Comparison of ENCODE assay signal across 10 cellular contexts in genomic region chr1:117092594-117092993, GRCh38. TPM values are rescaled to one million over a fixed set of nuclear protein-coding genes. Genes with fewer than 3 reads are reported as not detected.
A peak's percentile ranks its signal among the peaks of the same experiment; 100 is the strongest.
DNase-seq lines count a peak whose midpoint lies in the region; ATAC-seq and TF ChIP-seq lines count a peak whose summit lies in the region.
"Had no signal": no experiment of that assay in that cellular context is flagged by ENCODE, and none has a peak within 500 bp of the region (broad histone marks: within the 10 kb centered on the region; RNA-seq: fewer than 3 reads in every experiment).

No MANE protein-coding gene starts in this region.

- H3K27me3 ChIP-seq in HUES6 (ENCODE audit: control insufficient read depth, insufficient read depth, low read length) (no peaks in the 10 kb centered on the region), adrenal gland (no peaks in the 10 kb centered on the region), right atrium auricular region (no peaks in the 10 kb centered on the region), stomach smooth muscle (ENCODE audit: control insufficient read depth in 1 of 2, insufficient read depth in 2 of 2, low read length in 2 of 2) (no peaks in the 10 kb centered on the region)
- H3K27me3 ChIP-seq: neutrophil had no signal

- H3K4me1 ChIP-seq in HUES6 (ENCODE audit: control insufficient read depth, insufficient read depth, low read length) = peaks cover 22% of the 10 kb centered on the region
- peaks cover 19 to 23% of the 10 kb centered on the region in 2 donors for H3K4me1 ChIP-seq in adrenal gland (replicated peaks in 1 of 2)
- H3K4me1 ChIP-seq in right atrium auricular region = peaks cover 0 to 18% of the 10 kb centered on the region in 2 donors
- H3K4me1 ChIP-seq in stomach smooth muscle (ENCODE audit: control insufficient read depth, insufficient read depth, low read length) = peaks cover 11% of the 10 kb centered on the region

- no peak for TF ChIP-seq CTCF in adrenal gland (IDR thresholded peaks at IDR 0.05)
- TF ChIP-seq CTCF in right atrium auricular region (IDR thresholded peaks at IDR 0.05) = no peak

- H3K9me3 ChIP-seq in HUES6 (ENCODE audit: control insufficient read depth, insufficient read depth, low read depth, low read length) (no peaks in the 10 kb centered on the region), adrenal gland (replicated peaks in 1 of 3) (no peaks in the 10 kb centered on the region), right atrium auricular region (no peaks in the 10 kb centered on the region), stomach smooth muscle (ENCODE audit: control insufficient read depth in 2 of 2, low read length in 2 of 2) (no peaks in the 10 kb centered on the region)
- H3K9me3 ChIP-seq: neutrophil had no signal

- H3K4me3 ChIP-seq in HUES6 (ENCODE audit: low read depth, low read length) (no peak overlapping the region), adrenal gland (no peak overlapping the region), right atrium auricular region (no peak overlapping the region), stomach smooth muscle (ENCODE audit: low read length in 2 of 2) (no peak overlapping the region)

- H3K27ac ChIP-seq in HUES6 (ENCODE audit: low read depth, low read length) = peak overlapping the region; percentile 79
- peak overlapping the region; percentile 73 to 90 (median 81) for H3K27ac ChIP-seq in adrenal gland
- H3K27ac ChIP-seq in right atrium auricular region = peak overlapping the region; percentile 23 to 78
- H3K27ac ChIP-seq in stomach smooth muscle (ENCODE audit: low read length) = peak overlapping the region; percentile 53
- H3K27ac ChIP-seq: neutrophil had no signal

- H3K9ac ChIP-seq in HUES6 (ENCODE audit: low read length) (peak overlapping the region; percentile 52), stomach smooth muscle (ENCODE audit: low read length in 2 of 2) (no peak overlapping the region)

- no peak for TF ChIP-seq POLR2A in adrenal gland (IDR thresholded peaks at IDR 0.05)

- intact Hi-C loops in adrenal gland (cut with DNase I) = no loop called here

- DNase-seq in adrenal gland = peak; percentile 51 to 67 (median 61)
- DNase-seq in right atrium auricular region (ENCODE audit: low spot score) = no peak
- no peak for DNase-seq in left lobe of liver (ENCODE audit: low spot score)
- DNase-seq: NCI-H2029 had no signal

- H3K36me3 ChIP-seq in HUES6 (ENCODE audit: control insufficient read depth, insufficient read depth, low read length) = peaks cover 92% of the 10 kb centered on the region
- no peaks in the 10 kb centered on the region for H3K36me3 ChIP-seq in adrenal gland (replicated peaks in 1 of 2)
- no peaks in the 10 kb centered on the region for H3K36me3 ChIP-seq in right atrium auricular region
- H3K36me3 ChIP-seq in stomach smooth muscle (ENCODE audit: control insufficient read depth in 2 of 2, insufficient read depth in 2 of 2, low read length in 2 of 2) = peaks cover 0 to 2% of the 10 kb centered on the region in 2 donors

- ATAC-seq in GM21447 (IDR thresholded peaks at IDR 0.05; ENCODE audit: unreplicated experiment) = no peak
- no peak for ATAC-seq in left lobe of liver
- ATAC-seq in HG03045 (IDR thresholded peaks at IDR 0.05; ENCODE audit: unreplicated experiment) = no peak
- ATAC-seq: HepG2 had no signal

- WGBS in adrenal gland, 4 donors = 39 to 44% (median 42%) methylated on average over 5 of the region's 5 CpGs

RNA-seq across cellular contexts. Expression of gene TRIM45, which starts 29.0 kb away (rescaled TPM):
- total RNA-seq in adrenal gland = 10 to 100 TPM in 1 of 8 donors, 1 to 10 TPM in 6, under 1 TPM in 1; 0.85 to 13.5 (median 3.6) TPM
- 10 to 100 TPM in 2 of 3 donors, 1 to 10 TPM in 1; 3.3 to 44.0 (median 29.9) TPM for polyA plus RNA-seq in adrenal gland
- total RNA-seq in right atrium auricular region = 10 to 100 TPM in 1 of 2 donors, 1 to 10 TPM in 1; 4.8 to 10.9 TPM
- total RNA-seq in left lobe of liver = 0.73 TPM

RNA-seq across cellular contexts. Expression of gene TTF2, which starts 32.5 kb away (rescaled TPM):
- total RNA-seq in adrenal gland (10 to 100 TPM; 10.3 to 26.3 (median 21.0) TPM), right atrium auricular region (1 to 10 TPM; 6.9 to 9.0 TPM), left lobe of liver (2.9 TPM)
- 10 to 100 TPM in 1 of 3 donors, 1 to 10 TPM in 2; 3.5 to 15.0 (median 3.9) TPM for polyA plus RNA-seq in adrenal gland

Comparison
In these comparisons a context has a peak if more than half of its experiments do, and no peak if none do; other contexts are left out.
1. DNase-seq: peak in adrenal gland (7 of 7); none in right atrium auricular region (single experiment) and left lobe of liver (single experiment).
2. Peak in every context shown above with its lines, with median percentiles within 50 percentile points of each other: H3K27ac ChIP-seq.